Comparison of ENCODE assay signal across 1 cellular context in genomic region chr17:82065638-82066303, GRCh38.
A peak's percentile ranks its signal among the peaks of the same experiment; 100 is the strongest.
TF ChIP-seq lines count a peak whose summit lies in the region.

Gene DUS1L (minus strand): TSS chr17:82065804. CDS start chr17:82065059, 745 bp downstream.

TF ChIP-seq in K562, 482 proteins besides CTCF, POLR2A, EP300 and RAD21 (continued from another document and continues in another):
- TF ChIP-seq E2F8 (IDR thresholded peaks at IDR 0.05; ENCODE audit: low read depth, partially characterized antibody), result no peak
- no peak for TF ChIP-seq HDAC2 (IDR thresholded peaks at IDR 0.05)
- peak in 1 of 2 experiments; percentile 40; a peak in 1 of 4 replicates for TF ChIP-seq RCOR1 (IDR thresholded peaks at IDR 0.05; ENCODE audit: borderline replicate concordance in 1 of 2, low read depth in 2 of 2, low read length in 2 of 2)
- TF ChIP-seq, protein P1, sequence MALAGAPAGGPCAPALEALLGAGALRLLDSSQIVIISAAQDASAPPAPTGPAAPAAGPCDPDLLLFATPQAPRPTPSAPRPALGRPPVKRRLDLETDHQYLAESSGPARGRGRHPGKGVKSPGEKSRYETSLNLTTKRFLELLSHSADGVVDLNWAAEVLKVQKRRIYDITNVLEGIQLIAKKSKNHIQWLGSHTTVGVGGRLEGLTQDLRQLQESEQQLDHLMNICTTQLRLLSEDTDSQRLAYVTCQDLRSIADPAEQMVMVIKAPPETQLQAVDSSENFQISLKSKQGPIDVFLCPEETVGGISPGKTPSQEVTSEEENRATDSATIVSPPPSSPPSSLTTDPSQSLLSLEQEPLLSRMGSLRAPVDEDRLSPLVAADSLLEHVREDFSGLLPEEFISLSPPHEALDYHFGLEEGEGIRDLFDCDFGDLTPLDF (CRISPR knock-in tag; IDR thresholded peaks at IDR 0.05), result no peak
- TF ChIP-seq FOXK1 (CRISPR knock-in tag; IDR thresholded peaks at IDR 0.05; ENCODE audit: borderline replicate concordance), result no peak
- TF ChIP-seq HMGXB4 (CRISPR knock-in tag; IDR thresholded peaks at IDR 0.05), result 0 out of 2 replicates have a peak, but pooled peaks have one; percentile 63
- peak in 1 of 2 experiments; percentile 83; a peak in 2 of 4 replicates for TF ChIP-seq TBL1XR1 (IDR thresholded peaks at IDR 0.05; ENCODE audit: low read length in 2 of 2)
- TF ChIP-seq SREBF2 (CRISPR knock-in tag; IDR thresholded peaks at IDR 0.05), result no peak
- TF ChIP-seq ZNF76 (CRISPR knock-in tag; IDR thresholded peaks at IDR 0.05; ENCODE audit: borderline replicate concordance), result 0 out of 2 replicates have a peak, but pooled peaks have one; percentile 81
- no peak for TF ChIP-seq ZNF324 (CRISPR knock-in tag; IDR thresholded peaks at IDR 0.05)
- TF ChIP-seq, protein P2, sequence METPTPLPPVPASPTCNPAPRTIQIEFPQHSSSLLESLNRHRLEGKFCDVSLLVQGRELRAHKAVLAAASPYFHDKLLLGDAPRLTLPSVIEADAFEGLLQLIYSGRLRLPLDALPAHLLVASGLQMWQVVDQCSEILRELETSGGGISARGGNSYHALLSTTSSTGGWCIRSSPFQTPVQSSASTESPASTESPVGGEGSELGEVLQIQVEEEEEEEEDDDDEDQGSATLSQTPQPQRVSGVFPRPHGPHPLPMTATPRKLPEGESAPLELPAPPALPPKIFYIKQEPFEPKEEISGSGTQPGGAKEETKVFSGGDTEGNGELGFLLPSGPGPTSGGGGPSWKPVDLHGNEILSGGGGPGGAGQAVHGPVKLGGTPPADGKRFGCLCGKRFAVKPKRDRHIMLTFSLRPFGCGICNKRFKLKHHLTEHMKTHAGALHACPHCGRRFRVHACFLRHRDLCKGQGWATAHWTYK (CRISPR knock-in tag; IDR thresholded peaks at IDR 0.05), result peak; percentile 88
- no peak; the same call in 1 of the 2 replicates for TF ChIP-seq ZNF644 (tag; IDR thresholded peaks at IDR 0.05; ENCODE audit: low read depth)
- TF ChIP-seq HDAC8 (tag; IDR thresholded peaks at IDR 0.05), result peak; percentile 90
- TF ChIP-seq PTBP1 (IDR thresholded peaks at IDR 0.05; ENCODE audit: low read depth, low read length), result no peak
- TF ChIP-seq CXXC5 (CRISPR knock-in tag; IDR thresholded peaks at IDR 0.05), result peak; percentile 99
- no peak for TF ChIP-seq MCM7 (IDR thresholded peaks at IDR 0.05)
- no peak for TF ChIP-seq THAP7 (CRISPR knock-in tag; IDR thresholded peaks at IDR 0.05)
- TF ChIP-seq ZBED1 (IDR thresholded peaks at IDR 0.05), result 0 out of 2 replicates have a peak, but pooled peaks have one; percentile 57
- no peak for TF ChIP-seq SRSF3 (IDR thresholded peaks at IDR 0.05; ENCODE audit: insufficient read depth, low read length)
- TF ChIP-seq PHF21A (IDR thresholded peaks at IDR 0.05; ENCODE audit: borderline replicate concordance, low read depth), result 0 out of 2 replicates have a peak, but pooled peaks have one; percentile 47
- peak; percentile 77 for TF ChIP-seq CREM (IDR thresholded peaks at IDR 0.05; ENCODE audit: low read depth)
- peak; percentile 95 for TF ChIP-seq NCOA1 (IDR thresholded peaks at IDR 0.05; ENCODE audit: low read depth)
- 0 out of 2 replicates have a peak, but pooled peaks have one; percentile 59 for TF ChIP-seq CREB3L1 (IDR thresholded peaks at IDR 0.05; ENCODE audit: borderline replicate concordance, low read depth)
- no peak for TF ChIP-seq YBX1 (IDR thresholded peaks at IDR 0.05)
- TF ChIP-seq RBBP5 (IDR thresholded peaks at IDR 0.05; ENCODE audit: borderline replicate concordance, insufficient read depth, low read length, poor library complexity, severe bottlenecking), result peak; percentile 91
- no peak for TF ChIP-seq FOXK2 (conservative IDR thresholded peaks at IDR 0.05 in 1 of 2, IDR thresholded peaks at IDR 0.05 in 1 of 2; ENCODE audit: low read depth in 2 of 2)
- TF ChIP-seq ZNF707 (CRISPR knock-in tag; conservative IDR thresholded peaks at IDR 0.05), result peak; percentile 30; the same call in 1 of the 2 replicates
- TF ChIP-seq, protein P3, sequence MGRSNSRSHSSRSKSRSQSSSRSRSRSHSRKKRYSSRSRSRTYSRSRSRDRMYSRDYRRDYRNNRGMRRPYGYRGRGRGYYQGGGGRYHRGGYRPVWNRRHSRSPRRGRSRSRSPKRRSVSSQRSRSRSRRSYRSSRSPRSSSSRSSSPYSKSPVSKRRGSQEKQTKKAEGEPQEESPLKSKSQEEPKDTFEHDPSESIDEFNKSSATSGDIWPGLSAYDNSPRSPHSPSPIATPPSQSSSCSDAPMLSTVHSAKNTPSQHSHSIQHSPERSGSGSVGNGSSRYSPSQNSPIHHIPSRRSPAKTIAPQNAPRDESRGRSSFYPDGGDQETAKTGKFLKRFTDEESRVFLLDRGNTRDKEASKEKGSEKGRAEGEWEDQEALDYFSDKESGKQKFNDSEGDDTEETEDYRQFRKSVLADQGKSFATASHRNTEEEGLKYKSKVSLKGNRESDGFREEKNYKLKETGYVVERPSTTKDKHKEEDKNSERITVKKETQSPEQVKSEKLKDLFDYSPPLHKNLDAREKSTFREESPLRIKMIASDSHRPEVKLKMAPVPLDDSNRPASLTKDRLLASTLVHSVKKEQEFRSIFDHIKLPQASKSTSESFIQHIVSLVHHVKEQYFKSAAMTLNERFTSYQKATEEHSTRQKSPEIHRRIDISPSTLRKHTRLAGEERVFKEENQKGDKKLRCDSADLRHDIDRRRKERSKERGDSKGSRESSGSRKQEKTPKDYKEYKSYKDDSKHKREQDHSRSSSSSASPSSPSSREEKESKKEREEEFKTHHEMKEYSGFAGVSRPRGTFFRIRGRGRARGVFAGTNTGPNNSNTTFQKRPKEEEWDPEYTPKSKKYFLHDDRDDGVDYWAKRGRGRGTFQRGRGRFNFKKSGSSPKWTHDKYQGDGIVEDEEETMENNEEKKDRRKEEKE (IDR thresholded peaks at IDR 0.05; ENCODE audit: borderline replicate concordance in 1 of 2, control insufficient read depth in 1 of 2, low read depth in 2 of 2, low read length in 1 of 2), result peak in 1 of 2 experiments; percentile 90; a peak in 1 of 4 replicates
- no peak for TF ChIP-seq CC2D1A (IDR thresholded peaks at IDR 0.05)
- 0 out of 2 replicates have a peak, but pooled peaks have one; percentile 68 for TF ChIP-seq ZFP91 (CRISPR knock-in tag; IDR thresholded peaks at IDR 0.05)
- no peak for TF ChIP-seq XRCC4 (IDR thresholded peaks at IDR 0.05; ENCODE audit: extremely low read depth, insufficient read depth, insufficient read length)
- TF ChIP-seq NR4A1 (CRISPR knock-in tag; IDR thresholded peaks at IDR 0.05), result peak; percentile 64; the same call in 1 of the 2 replicates
- peak; percentile 84; the same call in 1 of the 2 replicates for TF ChIP-seq NR4A1 (tag; IDR thresholded peaks at IDR 0.05)
- TF ChIP-seq, protein P4, sequence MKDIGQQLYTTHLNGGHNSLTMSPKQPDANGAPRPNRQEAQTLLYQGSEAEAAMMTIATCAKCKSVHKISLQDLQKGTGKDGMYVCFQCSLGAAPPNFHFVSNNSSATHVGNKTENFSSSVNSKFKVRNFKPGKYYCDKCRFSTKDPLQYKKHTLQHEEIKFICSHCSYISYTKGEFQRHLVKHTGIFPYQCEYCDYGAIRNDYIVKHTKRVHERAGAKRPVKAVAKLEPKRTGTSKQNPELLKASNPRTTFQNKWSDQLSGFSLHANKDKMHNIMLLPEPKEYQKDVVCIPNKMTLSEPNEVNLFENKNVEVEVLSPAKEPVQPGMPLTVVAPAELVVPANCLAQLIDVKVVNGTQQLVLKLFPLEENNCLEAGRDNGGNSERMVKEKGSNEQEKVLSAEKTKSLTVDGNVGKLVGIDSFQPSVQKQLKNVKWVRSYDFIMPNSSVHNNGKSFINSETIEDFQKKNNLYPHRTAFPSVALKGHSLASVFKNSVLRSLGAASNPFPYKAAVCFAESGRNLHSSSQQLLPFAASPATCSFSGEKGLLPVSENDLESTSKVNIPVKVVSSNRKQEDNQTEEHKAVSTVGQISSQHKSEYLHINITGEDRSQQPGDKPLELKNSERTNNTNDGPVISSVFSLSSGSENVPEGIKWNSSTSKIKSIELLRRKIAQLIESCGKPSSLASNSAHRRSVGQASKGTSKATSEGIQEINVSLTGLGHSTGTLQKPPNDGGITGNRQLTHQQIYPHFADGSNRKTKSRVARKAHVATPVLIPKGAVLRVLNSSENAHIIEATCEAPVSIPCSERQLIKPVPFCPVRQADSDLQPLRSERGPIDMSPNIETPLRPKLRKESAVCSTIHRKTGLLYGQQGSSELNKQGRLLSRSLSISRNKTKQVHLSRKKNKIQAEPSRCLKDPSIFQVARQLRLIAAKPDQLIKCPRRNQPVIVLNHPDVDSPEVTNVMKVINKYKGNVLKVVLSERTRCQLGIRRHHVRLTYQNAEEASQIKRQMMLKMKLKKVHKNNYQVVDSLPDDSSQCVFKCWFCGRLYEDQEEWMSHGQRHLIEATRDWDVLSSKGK (CRISPR knock-in tag; IDR thresholded peaks at IDR 0.05), result no peak
- TF ChIP-seq THAP12 (CRISPR knock-in tag; IDR thresholded peaks at IDR 0.05), result 0 out of 2 replicates have a peak, but pooled peaks have one; percentile 38
- no peak for TF ChIP-seq MAFK (IDR thresholded peaks at IDR 0.05; ENCODE audit: low read length)
- TF ChIP-seq CHD1 (IDR thresholded peaks at IDR 0.05; ENCODE audit: low read length), result no peak
- 0 out of 2 replicates have a peak, but pooled peaks have one; percentile 72 for TF ChIP-seq ZNF583 (CRISPR knock-in tag; IDR thresholded peaks at IDR 0.05)
- no peak for TF ChIP-seq CSDE1 (IDR thresholded peaks at IDR 0.05)
- TF ChIP-seq HLTF (IDR thresholded peaks at IDR 0.05), result no peak
- no peak for TF ChIP-seq SMAD2 (IDR thresholded peaks at IDR 0.05; ENCODE audit: low read depth, low read length)
- no peak for TF ChIP-seq MCM5 (IDR thresholded peaks at IDR 0.05; ENCODE audit: low read depth)
